Comparison of ENCODE assay signal across 28 cellular contexts in the genomic region with DNA sequence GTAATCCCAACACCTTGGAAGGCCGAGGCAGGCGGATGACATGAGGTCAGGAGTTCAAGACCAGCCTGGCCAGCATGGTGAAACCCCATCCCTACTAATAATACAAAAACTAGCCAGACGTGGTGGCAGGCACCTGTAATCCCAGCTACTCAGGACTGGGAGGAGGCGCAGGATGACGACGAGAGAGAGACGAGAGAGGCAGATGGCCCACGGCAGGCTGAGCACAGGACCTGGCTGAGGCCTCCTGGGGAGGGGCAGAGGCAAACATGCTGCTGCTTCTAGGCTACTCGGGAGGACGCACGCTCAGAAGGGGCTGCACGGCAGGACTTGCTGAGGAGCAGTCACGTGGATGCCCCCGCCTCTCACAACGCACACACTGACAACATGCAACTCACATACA. TPM values are rescaled to one million over a fixed set of nuclear protein-coding genes. Genes with fewer than 3 reads are reported as not detected.
A peak's percentile ranks its signal among the peaks of the same experiment; 100 is the strongest.
DNase-seq lines count a peak whose midpoint lies in the region; FAIRE-seq and TF ChIP-seq lines count a peak whose summit lies in the region.
"Had no signal": no experiment of that assay in that cellular context is flagged by ENCODE, and none has a peak within 500 bp of the region (broad histone marks: within the 10 kb centered on the region; RNA-seq: fewer than 3 reads in every experiment).

No MANE protein-coding gene starts in this region.

- H3K27me3 ChIP-seq in WERI-Rb-1 (ENCODE audit: insufficient read depth, low read depth, severe bottlenecking): no peaks in the 10 kb centered on the region
- H3K27me3 ChIP-seq in neural progenitor cell: no peaks in the 10 kb centered on the region
- no peaks in the 10 kb centered on the region for H3K27me3 ChIP-seq in brain microvascular endothelial cell (replicated peaks)
- H3K27me3 ChIP-seq: ascending aorta, vagina had no signal

- no peak overlapping the region for H3K4me2 ChIP-seq in neural progenitor cell

- H3K27ac Mint-ChIP-seq in neural progenitor cell: no peak overlapping the region
- H3K27ac Mint-ChIP-seq: activated naive CD8-positive, alpha-beta T cell treated with anti-CD3 and anti-CD28 coated beads, Interleukin-2, amount 10 ng/mL, durations not matched to agents 7 days and 5 days; HFFc6; stimulated activated naive B cell treated with anti-CD40 and anti-IgM and Interleukin-4, amounts not matched to agents 10 μg/mL and 1 μg/mL and 100 μg/mL, for 72 hours; T-helper 17 cell had no signal

- peaks cover 46% of the 10 kb centered on the region for H3F3A ChIP-seq in neural progenitor cell (ENCODE audit: low read depth)

- no peak for TF ChIP-seq CTCF in WERI-Rb-1 (IDR thresholded peaks at IDR 0.05; ENCODE audit: low read depth, low read length)
- no peak for TF ChIP-seq CTCF in kidney (IDR thresholded peaks at IDR 0.05; ENCODE audit: borderline replicate concordance, extremely low read depth, insufficient read depth)
- TF ChIP-seq CTCF in neural progenitor cell (IDR thresholded peaks at IDR 0.05): no peak
- TF ChIP-seq CTCF in brain microvascular endothelial cell (IDR thresholded peaks at IDR 0.05; ENCODE audit: low read depth, low read length, missing control alignments): no peak

- in situ Hi-C loops in brain microvascular endothelial cell (cut with HindIII; ENCODE audit: low pct_ligation_motif_present, low sequenced_read_pairs): no loop called here

- H3K9ac ChIP-seq in kidney (ENCODE audit: low read length in 2 of 2): no peak overlapping the region
- H3K9ac ChIP-seq in neural progenitor cell: no peak overlapping the region

- peaks cover 18% of the 10 kb centered on the region for H3K4me1 Mint-ChIP-seq in neural progenitor cell
- H3K4me1 Mint-ChIP-seq: activated naive CD8-positive, alpha-beta T cell treated with anti-CD3 and anti-CD28 coated beads, Interleukin-2, amount 10 ng/mL, durations not matched to agents 7 days and 5 days; stimulated activated naive B cell treated with anti-CD40 and anti-IgM and Interleukin-4, amounts not matched to agents 10 μg/mL and 1 μg/mL and 100 μg/mL, for 72 hours; T-helper 17 cell had no signal

- no peaks in the 10 kb centered on the region for H3K27me3 Mint-ChIP-seq in neural progenitor cell (ENCODE audit: insufficient read depth, low read depth)
- H3K27me3 Mint-ChIP-seq: activated naive CD8-positive, alpha-beta T cell treated with anti-CD3 and anti-CD28 coated beads, Interleukin-2, amount 10 ng/mL, durations not matched to agents 7 days and 5 days had no signal

- H4K20me1 ChIP-seq in neural progenitor cell (ENCODE audit: low read depth): peaks cover 75% of the 10 kb centered on the region

- H3K79me2 ChIP-seq in neural progenitor cell (ENCODE audit: low read depth): peaks cover 93% of the 10 kb centered on the region

- H3K4me1 ChIP-seq in kidney (ENCODE audit: control insufficient read depth in 1 of 2, insufficient read depth in 1 of 2, low read depth in 1 of 2, low read length in 2 of 2): peaks cover 5 to 12% of the 10 kb centered on the region in 2 donors
- H3K4me1 ChIP-seq in neural progenitor cell: peaks cover 19% of the 10 kb centered on the region
- H3K4me1 ChIP-seq: Caco-2 had no signal

- H3K9me3 Mint-ChIP-seq in neural progenitor cell: peaks cover 6% of the 10 kb centered on the region

- intact Hi-C loops in kidney (cut with DNase I): no loop called here

- FAIRE-seq in kidney (lab: Jason Lieb, UNC) (no peak), HTR-8/SVneo (lab: Jason Lieb, UNC) (no peak)

- no peak overlapping the region for H3K4me3 Mint-ChIP-seq in neural progenitor cell
- H3K4me3 Mint-ChIP-seq: activated naive CD8-positive, alpha-beta T cell treated with anti-CD3 and anti-CD28 coated beads, Interleukin-2, amount 10 ng/mL, durations not matched to agents 7 days and 5 days; HFFc6; stimulated activated naive B cell treated with anti-CD40 and anti-IgM and Interleukin-4, amounts not matched to agents 10 μg/mL and 1 μg/mL and 100 μg/mL, for 72 hours; T-helper 17 cell had no signal

- no peaks in the 10 kb centered on the region for H3K9me3 ChIP-seq in WERI-Rb-1 (ENCODE audit: severe bottlenecking)
- no peaks in the 10 kb centered on the region for H3K9me3 ChIP-seq in kidney (ENCODE audit: control insufficient read depth in 1 of 2, low read length in 2 of 2)
- no peaks in the 10 kb centered on the region for H3K9me3 ChIP-seq in neural progenitor cell (ENCODE audit: low read depth)
- H3K9me3 ChIP-seq: ascending aorta, Caco-2, mucosa of descending colon, vagina had no signal

- H3K4me3 ChIP-seq in WERI-Rb-1 (ENCODE audit: low read depth, low read length): no peak overlapping the region
- H3K4me3 ChIP-seq in kidney (ENCODE audit: low read length in 2 of 2): no peak overlapping the region
- H3K4me3 ChIP-seq in neural progenitor cell: no peak overlapping the region
- no peak overlapping the region for H3K4me3 ChIP-seq in brain microvascular endothelial cell (ENCODE audit: low read depth, low read length)
- H3K4me3 ChIP-seq: ascending aorta, lung, mucosa of descending colon, SK-N-MC, vagina had no signal

- DNase-seq in NCI-H1694 treated with DMSO at 0.1 percent for 48 hours (lab: John Stamatoyannopoulos, UW): peak; percentile 18
- peak; percentile 87 for DNase-seq in WERI-Rb-1
- DNase-seq in islet precursor cell: peak; percentile 37
- peak in 1 of 49 donors; percentile 65 for DNase-seq in substantia nigra (lab: John Stamatoyannopoulos, UW)
- no peak for DNase-seq in kidney
- no peak for DNase-seq in HTR-8/SVneo (ENCODE audit: insufficient read length, low spot score)
- DNase-seq in neural progenitor cell (ENCODE audit: low spot score): no peak
- no peak for DNase-seq in brain microvascular endothelial cell
- DNase-seq: activated CD4-positive, alpha-beta T cell treated with anti-CD3 and anti-CD28 coated beads for 4 hours; activated effector memory CD4-positive, alpha-beta T cell treated with anti-CD3 and anti-CD28 coated beads, Interleukin-2, amount 50 U/mL, for 16 hours; activated naive CD8-positive, alpha-beta T cell treated with anti-CD3 and anti-CD28 coated beads, Interleukin-2, amount 10 ng/mL, durations not matched to agents 7 days and 5 days; DND-41; HFFc6; Kasumi-1; MV-4-11; NCI-H187 treated with DMSO at 0.1 percent for 48 hours; NCI-H2227 treated with DMSO at 0.1 percent for 48 hours; stimulated activated naive B cell treated with anti-CD40 and anti-IgM and Interleukin-4, amounts not matched to agents 10 μg/mL and 1 μg/mL and 100 μg/mL, for 72 hours; T-helper 17 cell had no signal

- H2AFZ ChIP-seq in neural progenitor cell (replicated peaks): no peak overlapping the region

- peak overlapping the region; percentile 33; the same call in 1 of the 2 replicates for H3K27ac ChIP-seq in WERI-Rb-1
- peak overlapping the region; percentile 41 for H3K27ac ChIP-seq in substantia nigra (ENCODE audit: low read depth, low read length, poor library complexity, severe bottlenecking)
- H3K27ac ChIP-seq in kidney (ENCODE audit: low read depth in 2 of 2, low read length in 2 of 2): no peak overlapping the region
- no peak overlapping the region for H3K27ac ChIP-seq in neural progenitor cell
- no peak overlapping the region for H3K27ac ChIP-seq in brain microvascular endothelial cell
- H3K27ac ChIP-seq: C4-2B, epithelial cell of prostate, RWPE1, SK-N-MC, vagina had no signal

- no peaks in the 10 kb centered on the region for H3K36me3 ChIP-seq in WERI-Rb-1
- no peaks in the 10 kb centered on the region for H3K36me3 ChIP-seq in kidney (ENCODE audit: control insufficient read depth in 1 of 2, insufficient read depth in 2 of 2, low read length in 2 of 2)
- H3K36me3 ChIP-seq in neural progenitor cell: no peaks in the 10 kb centered on the region
- H3K36me3 ChIP-seq in brain microvascular endothelial cell (replicated peaks): no peaks in the 10 kb centered on the region
- H3K36me3 ChIP-seq: ascending aorta, vagina had no signal

- peaks cover 6% of the 10 kb centered on the region for H3K36me3 Mint-ChIP-seq in neural progenitor cell
- H3K36me3 Mint-ChIP-seq: activated naive CD8-positive, alpha-beta T cell treated with anti-CD3 and anti-CD28 coated beads, Interleukin-2, amount 10 ng/mL, durations not matched to agents 7 days and 5 days had no signal

RNA-seq across cellular contexts. Expression of gene DIP2C, which starts 22.4 kb away (rescaled TPM):
- total RNA-seq in kidney (22.6 TPM), neural progenitor cell (ENCODE audit: low replicate concordance) (10.1 and 12.2 TPM in 2 replicates)
- polyA plus RNA-seq in kidney (ENCODE audit: insufficient read depth, low read depth, low replicate concordance): 6.2 TPM

Comparison
In these comparisons a context has a peak if more than half of its experiments do, and no peak if none do; other contexts are left out.
1. DNase-seq: peak in NCI-H1694 treated with DMSO at 0.1 percent for 48 hours (single experiment), WERI-Rb-1 (single experiment) and islet precursor cell (single experiment); none in kidney (single experiment), HTR-8/SVneo (single experiment), neural progenitor cell (single experiment) and brain microvascular endothelial cell (single experiment).
2. H3K27ac ChIP-seq: peak in WERI-Rb-1 (single experiment) and substantia nigra (single experiment); none in kidney (0 of 2), neural progenitor cell (single experiment) and brain microvascular endothelial cell (single experiment).